8 cellular contexts compared by ENCODE assay signal in genomic region chr10:27360581-27361172, GRCh38.
DNase-seq lines count a peak whose midpoint lies in the region; ATAC-seq, FAIRE-seq and TF ChIP-seq lines count a peak whose summit lies in the region.

No MANE protein-coding gene starts in this region.

- BruUV-seq in HepG2 (replicated peaks; lab: Mats Ljungman, UMichigan): no TSS peak

- no peaks in the 10 kb centered on the region for H3K36me3 ChIP-seq in HepG2 (replicated peaks in 1 of 2; ENCODE audit: control insufficient read depth in 1 of 2, insufficient read depth in 2 of 2, low read length in 2 of 2)

- TF ChIP-seq EP300 in HepG2 (IDR thresholded peaks at IDR 0.05; ENCODE audit: low read depth in 2 of 2, low read length in 2 of 2) (no peak), HepG2 (CRISPR knock-in tag; IDR thresholded peaks at IDR 0.05; ENCODE audit: borderline replicate concordance) (no peak)

- no peak overlapping the region for H2AFZ ChIP-seq in HepG2 (ENCODE audit: low read length)

- 8% methylated on average over 3 of the region's 3 CpGs for WGBS in HepG2 (ENCODE audit: low lambda C conversion rate)

- no peaks in the 10 kb centered on the region for H3K4me1 ChIP-seq in HepG2 (ENCODE audit: insufficient read depth, low read length)

- peak; percentile 96 for TF ChIP-seq CTCF in choroid plexus epithelial cell (conservative IDR thresholded peaks at IDR 0.05; ENCODE audit: low read depth, low read length)
- peak; percentile 93 for TF ChIP-seq CTCF in HepG2 (CRISPR knock-in tag; IDR thresholded peaks at IDR 0.05)

- peak; percentile 83 for ATAC-seq in GM18873 (IDR thresholded peaks at IDR 0.05; ENCODE audit: low FRiP score, unreplicated experiment)
- ATAC-seq in HG03135 (IDR thresholded peaks at IDR 0.05; ENCODE audit: unreplicated experiment): peak; percentile 92
- ATAC-seq in HepG2: peak; percentile 89

- H3K27me3 ChIP-seq in HepG2 (ENCODE audit: control insufficient read depth in 1 of 2, insufficient read depth in 2 of 2, low read length in 2 of 2): no peaks in the 10 kb centered on the region; a peak in 1 of 5 replicates

- no peak for TF ChIP-seq POLR2A in HepG2 (IDR thresholded peaks at IDR 0.05; ENCODE audit: insufficient read depth in 1 of 2, low read depth in 2 of 2, low read length in 2 of 2)

- no peaks in the 10 kb centered on the region for H3K9me3 ChIP-seq in HepG2 (ENCODE audit: low read length)

- H3K79me2 ChIP-seq in HepG2 (ENCODE audit: insufficient read depth, low read length): no peaks in the 10 kb centered on the region

- no peaks in the 10 kb centered on the region for H4K20me1 ChIP-seq in HepG2 (ENCODE audit: insufficient read depth, low read length)

- no peak overlapping the region for H3K27ac ChIP-seq in HepG2 (ENCODE audit: extremely low read length, insufficient read depth, low read length)

- CTCF ChIA-PET in HepG2 (lab: Yijun Ruan, JAX; ENCODE audit: low intra/inter-chr PET ratio, low total read pairs): interaction anchor here (1.1 to 3.3 kb wide), 3 partner anchors 137 to 1026 kb away, joined by 3 to 26 read pairs (median 20); no protein-coding TSS in a partner anchor

- no peak overlapping the region for H3K4me3 ChIP-seq in choroid plexus epithelial cell (ENCODE audit: low read depth, low read length)
- H3K4me3 ChIP-seq in HepG2 (replicated peaks in 1 of 3; ENCODE audit: insufficient read depth in 1 of 3, low read depth in 2 of 3, low read length in 3 of 3): no peak overlapping the region

- H3K9ac ChIP-seq in HepG2 (ENCODE audit: insufficient read depth, low read depth, low read length): no peak overlapping the region

- DNase-seq in AG20443 (ENCODE audit: low spot score) (peak; percentile 35), NCI-H2227 treated with DMSO at 0.1 percent for 48 hours (lab: John Stamatoyannopoulos, UW) (peak; percentile 50), choroid plexus epithelial cell (ENCODE audit: low read depth) (peak; percentile 84), HepG2 (ENCODE audit: low spot score) (peak; percentile 64)
- peak; percentile 68 to 76 for DNase-seq in activated CD4-positive, alpha-beta T cell treated with anti-CD3 and anti-CD28 coated beads for 24 hours (ENCODE audit: low read depth in 2 of 2)
- peak; percentile 66 to 79 (median 75) for DNase-seq in stimulated activated CD4-positive, alpha-beta T cell treated with anti-CD3 and anti-CD28 coated beads, TNF-alpha, amount 100 ng/mL, for 24 hours (ENCODE audit: low read depth in 3 of 3)

- H3K4me2 ChIP-seq in HepG2 (ENCODE audit: low read depth, low read length): no peak overlapping the region

- TF ChIP-seq RAD21 in HepG2 (CRISPR knock-in tag; IDR thresholded peaks at IDR 0.05): peak; percentile 74

- FAIRE-seq in HepG2 (lab: Jason Lieb, UNC): peak; percentile 72

- POLR2A ChIA-PET in HepG2 (lab: Yijun Ruan, JAX): no interaction called here

- intact Hi-C loops in HepG2 (cut with micrococcal nuclease; ENCODE audit: unreplicated experiment): loop anchor here (1.0 kb wide), 2 partner anchors 136 to 469 kb away; no protein-coding TSS in a partner anchor

- in situ Hi-C loops in HepG2 (cut with HindIII; ENCODE audit: extremely low pct_ligation_motif_present, low pct_unique_long_range_greater_than_20kb): loop anchor here (25.0 kb wide), 1 partner anchor 1023 kb away; no protein-coding TSS in a partner anchor

TF ChIP-seq in HepG2, 621 proteins besides CTCF, POLR2A, EP300 and RAD21 (continues in another document):
- no peak for TF ChIP-seq ETV6 (CRISPR knock-in tag; conservative IDR thresholded peaks at IDR 0.05)
- peak; percentile 95 for TF ChIP-seq STAG1 (CRISPR knock-in tag; IDR thresholded peaks at IDR 0.05)
- peak; percentile 64 for TF ChIP-seq TEAD3 (CRISPR knock-in tag; optimal IDR thresholded peaks at IDR 0.05; ENCODE audit: borderline replicate concordance)
- peak; percentile 26; the same call in 1 of the 2 replicates for TF ChIP-seq FOSL2 (CRISPR knock-in tag; IDR thresholded peaks at IDR 0.05)
- no peak for TF ChIP-seq ZBTB46 (CRISPR knock-in tag; IDR thresholded peaks at IDR 0.05; ENCODE audit: borderline replicate concordance)
- no peak for TF ChIP-seq SKI (IDR thresholded peaks at IDR 0.05; ENCODE audit: partially characterized antibody)
- TF ChIP-seq HMGXB4 (CRISPR knock-in tag; IDR thresholded peaks at IDR 0.05; ENCODE audit: borderline replicate concordance in 1 of 2, low read depth in 1 of 2): 0 out of 4 replicates have a peak, but pooled peaks of 1 of the 2 experiments have one; percentile 31
- no peak for TF ChIP-seq HBP1 (CRISPR knock-in tag; IDR thresholded peaks at IDR 0.05; ENCODE audit: low read depth)
- TF ChIP-seq HIC2 (CRISPR knock-in tag; IDR thresholded peaks at IDR 0.05; ENCODE audit: low read depth): no peak
- TF ChIP-seq FOXO1 (CRISPR knock-in tag; IDR thresholded peaks at IDR 0.05): peak; percentile 62; the same call in 1 of the 2 replicates
- no peak for TF ChIP-seq ZNF446 (CRISPR knock-in tag; IDR thresholded peaks at IDR 0.05)
- no peak for TF ChIP-seq NFIB (CRISPR knock-in tag; IDR thresholded peaks at IDR 0.05; ENCODE audit: borderline replicate concordance)
- no peak for TF ChIP-seq PATZ1 (CRISPR knock-in tag; IDR thresholded peaks at IDR 0.05)
- no peak for TF ChIP-seq FOXA1 (IDR thresholded peaks at IDR 0.05)
- peak; percentile 41 for TF ChIP-seq FOXA1 (CRISPR knock-in tag; IDR thresholded peaks at IDR 0.05)
- peak; percentile 85 for TF ChIP-seq LCORL (IDR thresholded peaks at IDR 0.05)
- TF ChIP-seq LCORL (CRISPR knock-in tag; IDR thresholded peaks at IDR 0.05): no peak
- no peak for TF ChIP-seq MATR3 (CRISPR knock-in tag; IDR thresholded peaks at IDR 0.05)
